ENCODE assay signal across 1 cellular context in the genomic region with DNA sequence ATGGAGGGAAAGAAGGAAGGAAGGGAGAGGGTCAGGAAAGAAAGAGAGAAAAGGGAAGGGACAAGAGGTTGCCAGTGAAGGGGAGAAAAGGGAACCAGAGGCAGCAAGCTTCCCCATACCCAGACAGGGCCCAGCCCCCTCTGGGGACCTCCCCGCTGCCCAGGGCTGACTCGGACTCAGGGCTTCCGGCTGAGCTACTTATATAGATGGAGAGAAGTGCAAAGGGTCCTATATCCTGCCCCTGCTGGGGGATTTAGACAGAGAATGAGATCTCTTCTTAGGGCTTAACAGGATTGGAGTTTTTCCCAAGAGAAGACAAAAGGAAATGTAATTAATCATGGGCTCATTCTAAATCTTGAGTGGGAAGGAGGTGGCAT.
TF ChIP-seq lines count a peak whose summit lies in the region.

TSS of gene ETV3L (minus strand) at position 176 of the 377 bp plus-strand sequence. CDS start 285 bp downstream, outside the sequence.

TF ChIP-seq in HepG2, 621 proteins besides CTCF, POLR2A, EP300 and RAD21 (continued from another document):
- TF ChIP-seq ZNF276 (CRISPR knock-in tag; IDR thresholded peaks at IDR 0.05; ENCODE audit: low read depth) (no peak), DNMT3B (CRISPR knock-in tag; conservative IDR thresholded peaks at IDR 0.05) (no peak), HNRNPLL (IDR thresholded peaks at IDR 0.05; ENCODE audit: low read depth, low read length, poor library complexity, severe bottlenecking) (no peak), MYNN (CRISPR knock-in tag; IDR thresholded peaks at IDR 0.05; ENCODE audit: low read depth) (no peak), JUND (CRISPR knock-in tag; IDR thresholded peaks at IDR 0.05) (no peak), SCMH1 (CRISPR knock-in tag; IDR thresholded peaks at IDR 0.05; ENCODE audit: borderline replicate concordance) (no peak), TAF15 (IDR thresholded peaks at IDR 0.05; ENCODE audit: low read depth, low read length, poor library complexity, severe bottlenecking) (no peak), NR3C1 (CRISPR knock-in tag; IDR thresholded peaks at IDR 0.05) (no peak), TEAD2 (CRISPR knock-in tag; IDR thresholded peaks at IDR 0.05) (no peak), FOXC1 (CRISPR knock-in tag; IDR thresholded peaks at IDR 0.05; ENCODE audit: borderline replicate concordance) (no peak), ZFP1 (CRISPR knock-in tag; IDR thresholded peaks at IDR 0.05) (no peak), GATA4 (IDR thresholded peaks at IDR 0.05; ENCODE audit: borderline replicate concordance, low read depth) (no peak), HDAC6 (IDR thresholded peaks at IDR 0.05; ENCODE audit: low read depth, low read length) (no peak)
TF ChIP-seq in HepG2: peak in this region for 0.
